Comparison of ENCODE assay signal across 1 cellular context in genomic region chr16:31467151-31467550, GRCh38.
TF ChIP-seq lines count a peak whose summit lies in the region.

No MANE protein-coding gene starts in this region.

TF ChIP-seq in IMR-90, 13 proteins besides CTCF, POLR2A, EP300 and RAD21:
- no peak for TF ChIP-seq BHLHE40 (IDR thresholded peaks at IDR 0.05; ENCODE audit: low read depth, low read length)
- TF ChIP-seq RFX5 (IDR thresholded peaks at IDR 0.05; ENCODE audit: low read depth, low read length): no peak
- TF ChIP-seq MAZ (IDR thresholded peaks at IDR 0.05; ENCODE audit: borderline replicate concordance, low read depth, low read length): no peak
- TF ChIP-seq SMC3 (IDR thresholded peaks at IDR 0.05; ENCODE audit: low read depth, low read length): no peak
- TF ChIP-seq ELK1 (IDR thresholded peaks at IDR 0.05; ENCODE audit: borderline replicate concordance, low read depth, low read length): no peak
- TF ChIP-seq CHD1 (IDR thresholded peaks at IDR 0.05; ENCODE audit: low read depth, low read length): no peak
- no peak for TF ChIP-seq MXI1 (IDR thresholded peaks at IDR 0.05; ENCODE audit: borderline replicate concordance, low read depth, low read length)
- TF ChIP-seq FOS (IDR thresholded peaks at IDR 0.05; ENCODE audit: low read depth, low read length): no peak
- no peak for TF ChIP-seq NFE2L2 (IDR thresholded peaks at IDR 0.05; ENCODE audit: low read depth, low read length)
- no peak for TF ChIP-seq MAFK (IDR thresholded peaks at IDR 0.05; ENCODE audit: low read depth, low read length)
- no peak for TF ChIP-seq RCOR1 (IDR thresholded peaks at IDR 0.05; ENCODE audit: insufficient replicate concordance, low read length)
- no peak for TF ChIP-seq USF2 (IDR thresholded peaks at IDR 0.05; ENCODE audit: low read depth, low read length)
